15 cellular contexts compared by ENCODE assay signal in the genomic region with DNA sequence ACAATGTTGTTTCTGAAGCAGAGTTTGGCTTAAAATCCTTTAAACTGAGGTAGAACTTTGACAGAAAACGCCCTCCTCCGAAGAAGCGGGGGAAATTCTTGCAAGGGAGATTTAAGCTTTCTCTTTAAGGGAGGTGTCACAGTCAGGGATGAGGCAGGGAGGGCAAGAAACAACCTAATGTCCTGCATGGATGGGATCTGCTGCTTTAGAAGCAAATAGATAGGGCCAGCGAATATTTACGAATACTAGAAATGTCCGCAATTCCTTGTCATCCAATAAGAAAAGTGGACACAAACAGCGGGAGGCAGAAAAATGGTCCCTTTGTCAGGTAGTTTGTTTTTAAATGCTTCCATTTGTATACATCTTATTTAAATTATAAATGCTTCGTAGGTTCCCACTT. TPM values are rescaled to one million over a fixed set of nuclear protein-coding genes. Genes with fewer than 3 reads are reported as not detected.
DNase-seq lines count a peak whose midpoint lies in the region; ATAC-seq and TF ChIP-seq lines count a peak whose summit lies in the region.
"Had no signal": no experiment of that assay in that cellular context is flagged by ENCODE, and none has a peak within 500 bp of the region (broad histone marks: within the 10 kb centered on the region; RNA-seq: fewer than 3 reads in every experiment).

No MANE protein-coding gene starts in this region.

- peak overlapping the region; percentile 88 for H3K4me3 ChIP-seq in AG10803 (ENCODE audit: low read length)
- H3K4me3 ChIP-seq in WI38 (ENCODE audit: low read depth, low read length): peak overlapping the region; percentile 74
- H3K4me3 ChIP-seq in foreskin fibroblast (ENCODE audit: low read depth in 1 of 2, low read length in 2 of 2): peak overlapping the region; percentile 72 to 79
- H3K4me3 ChIP-seq: BLaER1 had no signal

- DNase-seq in AG10803 (ENCODE audit: low read depth): peak; percentile 34
- DNase-seq in foreskin fibroblast: no peak
- DNase-seq in progenitor cell of endocrine pancreas (ENCODE audit: low spot score, unreplicated experiment): no peak
- DNase-seq in DMS79 (lab: John Stamatoyannopoulos, UW): no peak
- DNase-seq in stimulated activated naive CD8-positive, alpha-beta T cell treated with anti-CD3 and anti-CD28 coated beads, Interleukin-15, Interleukin-2, amounts not matched to agents 100 U/mL and 50 U/mL, for 24 hours: no peak
- no peak for DNase-seq in SIG-M5 (lab: John Stamatoyannopoulos, UW)
- DNase-seq in H4 (ENCODE audit: low spot score): no peak
- DNase-seq: activated CD4-positive, alpha-beta T cell treated with anti-CD3 and anti-CD28 coated beads for 4 hours; activated naive CD4-positive, alpha-beta T cell treated with anti-CD3 and anti-CD28 coated beads for 36 hours; effector CD8-positive, alpha-beta T cell; naive thymus-derived CD4-positive, alpha-beta T cell; NCI-H82; stimulated activated naive CD8-positive, alpha-beta T cell treated with anti-CD3 and anti-CD28 coated beads, Interleukin-15, amount 100 ng/mL, for 72 hours had no signal

- H3K27me3 Mint-ChIP-seq in progenitor cell of endocrine pancreas: no peaks in the 10 kb centered on the region

- peak overlapping the region; percentile 72 for H3K4me3 Mint-ChIP-seq in progenitor cell of endocrine pancreas (ENCODE audit: low read depth)
- H3K4me3 Mint-ChIP-seq: activated naive CD4-positive, alpha-beta T cell treated with anti-CD3 and anti-CD28 coated beads for 36 hours; naive thymus-derived CD4-positive, alpha-beta T cell; stimulated activated naive CD8-positive, alpha-beta T cell treated with anti-CD3 and anti-CD28 coated beads, Interleukin-15, amount 100 ng/mL, for 72 hours had no signal

- peaks cover 31% of the 10 kb centered on the region for H3K36me3 Mint-ChIP-seq in progenitor cell of endocrine pancreas (ENCODE audit: insufficient read depth)

- H3K27ac Mint-ChIP-seq in progenitor cell of endocrine pancreas: peak overlapping the region; percentile 87
- H3K27ac Mint-ChIP-seq: activated naive CD4-positive, alpha-beta T cell treated with anti-CD3 and anti-CD28 coated beads for 36 hours; naive thymus-derived CD4-positive, alpha-beta T cell; stimulated activated naive CD8-positive, alpha-beta T cell treated with anti-CD3 and anti-CD28 coated beads, Interleukin-15, amount 100 ng/mL, for 72 hours had no signal

- peaks cover 44% of the 10 kb centered on the region for H3K4me1 Mint-ChIP-seq in progenitor cell of endocrine pancreas (ENCODE audit: low read depth)
- H3K4me1 Mint-ChIP-seq: naive thymus-derived CD4-positive, alpha-beta T cell; stimulated activated naive CD8-positive, alpha-beta T cell treated with anti-CD3 and anti-CD28 coated beads, Interleukin-15, amount 100 ng/mL, for 72 hours had no signal

- H3K9me3 Mint-ChIP-seq in progenitor cell of endocrine pancreas (ENCODE audit: low read depth): no peaks in the 10 kb centered on the region
- H3K9me3 Mint-ChIP-seq: activated naive CD4-positive, alpha-beta T cell treated with anti-CD3 and anti-CD28 coated beads for 36 hours; stimulated activated naive CD8-positive, alpha-beta T cell treated with anti-CD3 and anti-CD28 coated beads, Interleukin-15, amount 100 ng/mL, for 72 hours had no signal

- no peak for ATAC-seq in stimulated activated naive CD8-positive, alpha-beta T cell treated with anti-CD3 and anti-CD28 coated beads, Interleukin-15, Interleukin-2, amounts not matched to agents 100 U/mL and 50 U/mL, for 24 hours
- ATAC-seq: naive thymus-derived CD4-positive, alpha-beta T cell; stimulated activated naive CD8-positive, alpha-beta T cell treated with anti-CD3 and anti-CD28 coated beads, Interleukin-15, amount 100 ng/mL, for 72 hours had no signal

- TF ChIP-seq CTCF in AG10803 (conservative IDR thresholded peaks at IDR 0.05; ENCODE audit: low read length) (no peak), WI38 (IDR thresholded peaks at IDR 0.05; ENCODE audit: low read depth, low read length) (no peak), foreskin fibroblast (IDR thresholded peaks at IDR 0.05; ENCODE audit: low read depth, low read length) (no peak), progenitor cell of endocrine pancreas (IDR thresholded peaks at IDR 0.05; ENCODE audit: unreplicated experiment) (no peak)

RNA-seq across cellular contexts. Expression of a gene that starts 12.0 kb away (rescaled TPM):
- total RNA-seq in progenitor cell of endocrine pancreas: 296 and 306 TPM in 2 replicates
- total RNA-seq in H4 (2014; rRNA removed; shearing (Covaris generic)): 3.4 and 3.6 TPM in 2 replicates
- total RNA-seq: activated naive CD4-positive, alpha-beta T cell treated with anti-CD3 and anti-CD28 coated beads for 36 hours had no signal

Comparison
In these comparisons a context has a peak if more than half of its experiments do, and no peak if none do; other contexts are left out.
1. RNA of a gene that starts 12.0 kb away (total RNA-seq): 296 to 306 TPM in progenitor cell of endocrine pancreas; 3.4 to 3.6 TPM in H4; every median in the first group is over 10 times any median in the second.
2. Peak in every context shown above with its lines, with median percentiles within 50 percentile points of each other: H3K4me3 ChIP-seq.